27 cellular contexts compared by ENCODE assay signal in genomic region chr6:69019832-69020231, GRCh38.
A peak's percentile ranks its signal among the peaks of the same experiment; 100 is the strongest.
DNase-seq lines count a peak whose midpoint lies in the region; ATAC-seq and TF ChIP-seq lines count a peak whose summit lies in the region.
"Had no signal": no experiment of that assay in that cellular context is flagged by ENCODE, and none has a peak within 500 bp of the region (broad histone marks: within the 10 kb centered on the region; RNA-seq: fewer than 3 reads in every experiment).

No MANE protein-coding gene starts in this region.

- no peaks in the 10 kb centered on the region for H3K27me3 ChIP-seq in GM23248 (replicated peaks; ENCODE audit: insufficient read depth)
- peaks cover 8% of the 10 kb centered on the region for H3K27me3 ChIP-seq in RWPE2 (ENCODE audit: insufficient read depth, poor library complexity, severe bottlenecking)
- H3K27me3 ChIP-seq: adrenal gland, cardiac muscle cell, thyroid gland had no signal

- H3K36me3 ChIP-seq in GM23248 (ENCODE audit: low read depth) (no peaks in the 10 kb centered on the region), RWPE2 (ENCODE audit: low read depth) (no peaks in the 10 kb centered on the region)
- H3K36me3 ChIP-seq: adrenal gland, cardiac muscle cell, left ventricle myocardium inferior, thyroid gland had no signal

- no peaks in the 10 kb centered on the region for H3K4me1 ChIP-seq in GM23248 (ENCODE audit: insufficient read depth)
- no peaks in the 10 kb centered on the region for H3K4me1 ChIP-seq in RWPE2 (ENCODE audit: insufficient read depth, poor library complexity, severe bottlenecking)
- H3K4me1 ChIP-seq: left ventricle myocardium inferior, thyroid gland had no signal

- no peak overlapping the region for H3K4me3 Mint-ChIP-seq in stimulated activated memory B cell treated with anti-CD40 and anti-IgM and Interleukin-4, amounts not matched to agents 10 μg/mL and 1 μg/mL and 100 μg/mL, for 72 hours
- H3K4me3 Mint-ChIP-seq: activated T-cell treated with anti-CD3 and anti-CD28 coated beads, Interleukin-2, amount 50 U/mL, for 4 hours; CD4-positive, CD25-positive, alpha-beta regulatory T cell; dendritic cell treated with granulocyte-macrophage colony-stimulating factor and Interleukin-4, amounts not matched to agents 40 ng/mL and 50 ng/mL, for 4 days; natural killer cell; stimulated activated naive CD8-positive, alpha-beta T cell treated with anti-CD3 and anti-CD28 coated beads, Interleukin-15, Interleukin-2, amounts not matched to agents 100 ng/mL and 50 ng/mL, for 24 hours; T-cell had no signal

- no peaks in the 10 kb centered on the region for H3K36me3 Mint-ChIP-seq in stimulated activated memory B cell treated with anti-CD40 and anti-IgM and Interleukin-4, amounts not matched to agents 10 μg/mL and 1 μg/mL and 100 μg/mL, for 72 hours
- H3K36me3 Mint-ChIP-seq: CD4-positive, CD25-positive, alpha-beta regulatory T cell; natural killer cell; T-cell had no signal

- no peaks in the 10 kb centered on the region for H3K4me1 Mint-ChIP-seq in stimulated activated memory B cell treated with anti-CD40 and anti-IgM and Interleukin-4, amounts not matched to agents 10 μg/mL and 1 μg/mL and 100 μg/mL, for 72 hours
- H3K4me1 Mint-ChIP-seq: CD4-positive, CD25-positive, alpha-beta regulatory T cell; natural killer cell; T-cell had no signal

- H3K4me2 ChIP-seq in GM23248 (ENCODE audit: unreplicated experiment), result no peak overlapping the region

- in situ Hi-C loops in GM23248 (cut with MboI), result no loop called here

- H3K9me3 Mint-ChIP-seq in stimulated activated memory B cell treated with anti-CD40 and anti-IgM and Interleukin-4, amounts not matched to agents 10 μg/mL and 1 μg/mL and 100 μg/mL, for 72 hours, result no peaks in the 10 kb centered on the region
- H3K9me3 Mint-ChIP-seq: activated T-cell treated with anti-CD3 and anti-CD28 coated beads, Interleukin-2, amount 50 U/mL, for 4 hours; dendritic cell treated with granulocyte-macrophage colony-stimulating factor and Interleukin-4, amounts not matched to agents 40 ng/mL and 50 ng/mL, for 4 days; stimulated activated naive CD8-positive, alpha-beta T cell treated with anti-CD3 and anti-CD28 coated beads, Interleukin-15, Interleukin-2, amounts not matched to agents 100 ng/mL and 50 ng/mL, for 24 hours had no signal

- H3K27me3 Mint-ChIP-seq in stimulated activated memory B cell treated with anti-CD40 and anti-IgM and Interleukin-4, amounts not matched to agents 10 μg/mL and 1 μg/mL and 100 μg/mL, for 72 hours, result no peaks in the 10 kb centered on the region
- H3K27me3 Mint-ChIP-seq: CD4-positive, CD25-positive, alpha-beta regulatory T cell; dendritic cell treated with granulocyte-macrophage colony-stimulating factor and Interleukin-4, amounts not matched to agents 40 ng/mL and 50 ng/mL, for 4 days; stimulated activated naive CD8-positive, alpha-beta T cell treated with anti-CD3 and anti-CD28 coated beads, Interleukin-15, Interleukin-2, amounts not matched to agents 100 ng/mL and 50 ng/mL, for 24 hours; T-cell had no signal

- no peak overlapping the region for H3K9ac ChIP-seq in GM23248

- WGBS in GM23248 (ENCODE audit: low coverage in 1 of 2, low lambda C conversion rate in 2 of 2, missing lambda C conversion rate in 2 of 2), 2 experiments, result 32 to 34% methylated on average over 4 of the region's 4 CpGs

- no peaks in the 10 kb centered on the region for H3K79me2 ChIP-seq in GM23248 (ENCODE audit: insufficient read depth)

- no peak for TF ChIP-seq CTCF in RWPE2 (IDR thresholded peaks at IDR 0.05; ENCODE audit: poor library complexity, severe bottlenecking)

- H2AFZ ChIP-seq in GM23248, result no peak overlapping the region

- no peaks in the 10 kb centered on the region for H3F3A ChIP-seq in GM23248 (ENCODE audit: insufficient read depth)

- H3K27ac ChIP-seq in GM23248 (no peak overlapping the region), RWPE2 (ENCODE audit: poor library complexity, severe bottlenecking) (no peak overlapping the region)
- H3K27ac ChIP-seq: adrenal gland, cardiac muscle cell, left ventricle myocardium inferior, thyroid gland had no signal

- no peak overlapping the region for H3K27ac Mint-ChIP-seq in stimulated activated memory B cell treated with anti-CD40 and anti-IgM and Interleukin-4, amounts not matched to agents 10 μg/mL and 1 μg/mL and 100 μg/mL, for 72 hours
- H3K27ac Mint-ChIP-seq: CD4-positive, CD25-positive, alpha-beta regulatory T cell; dendritic cell treated with granulocyte-macrophage colony-stimulating factor and Interleukin-4, amounts not matched to agents 40 ng/mL and 50 ng/mL, for 4 days; natural killer cell; stimulated activated naive CD8-positive, alpha-beta T cell treated with anti-CD3 and anti-CD28 coated beads, Interleukin-15, Interleukin-2, amounts not matched to agents 100 ng/mL and 50 ng/mL, for 24 hours; T-cell had no signal

- no peaks in the 10 kb centered on the region for H4K20me1 ChIP-seq in GM23248 (ENCODE audit: insufficient read depth)

- H3K9me3 ChIP-seq in GM23248 (ENCODE audit: low read depth) (no peaks in the 10 kb centered on the region), RWPE2 (ENCODE audit: severe bottlenecking) (no peaks in the 10 kb centered on the region)
- H3K9me3 ChIP-seq: adrenal gland, left ventricle myocardium inferior, thyroid gland had no signal

- no peak overlapping the region for H3K4me3 ChIP-seq in GM23248
- H3K4me3 ChIP-seq in RWPE2 (ENCODE audit: severe bottlenecking), result no peak overlapping the region
- H3K4me3 ChIP-seq: adrenal gland, cardiac muscle cell, left ventricle myocardium inferior, thyroid gland had no signal

- DNase-seq in GM23248 (peak; percentile 6), RWPE2 (ENCODE audit: low spot score) (no peak), fibroblast of peridontal ligament (ENCODE audit: extremely low read depth) (peak; percentile 26), pulmonary artery endothelial cell (ENCODE audit: low read depth, low spot score) (peak; percentile 1), RKO (ENCODE audit: low spot score) (no peak)
- no peak for DNase-seq in stimulated activated naive CD4-positive, alpha-beta T cell (lab: John Stamatoyannopoulos, UW)
- no peak for DNase-seq in stimulated activated CD4-positive, alpha-beta T cell treated with anti-CD3 and anti-CD28 coated beads, Interleukin-2, amount 100 ng/mL, for 24 hours
- DNase-seq: activated CD4-positive, alpha-beta T cell treated with anti-CD3 and anti-CD28 coated beads for 48 hours; activated naive CD4-positive, alpha-beta T cell; activated T-cell treated with anti-CD3 and anti-CD28 coated beads, Interleukin-2, amount 50 U/mL, for 4 hours; adrenal gland; CD4-positive, CD25-positive, alpha-beta regulatory T cell; left ventricle myocardium inferior; midbrain; natural killer cell; NCI-H2029 treated with DMSO at 0.1 percent for 48 hours; NCI-H345; NCI-H82; right cardiac atrium; stimulated activated CD4-positive, alpha-beta T cell treated with anti-CD3 and anti-CD28 coated beads, Interleukin-12 subunit alpha, Interleukin-12 subunit beta, amount 100 ng/mL, for 4 hours; stimulated activated CD4-positive, alpha-beta T cell treated with anti-CD3 and anti-CD28 coated beads, Interleukin-4, amount 100 ng/mL, for 4 hours; T-cell; thyroid gland had no signal

- H3K9me2 ChIP-seq in GM23248 (ENCODE audit: insufficient read depth), result no peaks in the 10 kb centered on the region

- peak; percentile 29; the same call in 1 of the 3 replicates for ATAC-seq in RWPE2 (ENCODE audit: low read depth)
- no peak for ATAC-seq in stimulated activated memory B cell treated with anti-CD40 and anti-IgM and Interleukin-4, amounts not matched to agents 10 μg/mL and 1 μg/mL and 100 μg/mL, for 72 hours
- ATAC-seq: activated T-cell treated with anti-CD3 and anti-CD28 coated beads, Interleukin-2, amount 50 U/mL, for 4 hours; natural killer cell; right cardiac atrium; T-cell had no signal

Comparison
In these comparisons a context has a peak if more than half of its experiments do, and no peak if none do; other contexts are left out.
1. DNase-seq: peak in GM23248 (single experiment), fibroblast of peridontal ligament (single experiment) and pulmonary artery endothelial cell (single experiment); none in RWPE2 (single experiment), stimulated activated naive CD4-positive, alpha-beta T cell (0 of 6), RKO (single experiment) and stimulated activated CD4-positive, alpha-beta T cell treated with anti-CD3 and anti-CD28 coated beads, Interleukin-2, amount 100 ng/mL, for 24 hours (0 of 2).